1 cellular context compared by ENCODE assay signal in genomic region chr12:116492703-116493324, GRCh38.
A peak's percentile ranks its signal among the peaks of the same experiment; 100 is the strongest.
TF ChIP-seq lines count a peak whose summit lies in the region.

No MANE protein-coding gene starts in this region.

TF ChIP-seq in K562, 482 proteins besides CTCF, POLR2A, EP300 and RAD21 (continued from another document):
- TF ChIP-seq NKRF (IDR thresholded peaks at IDR 0.05; ENCODE audit: borderline replicate concordance): peak; percentile 76; the same call in 1 of the 2 replicates
- peak; percentile 81 for TF ChIP-seq PHF20 (IDR thresholded peaks at IDR 0.05; ENCODE audit: partially characterized antibody)
- peak; percentile 80 for TF ChIP-seq DIDO1 (tag; IDR thresholded peaks at IDR 0.05; ENCODE audit: low read depth)
- peak; percentile 78 for TF ChIP-seq MIER1 (IDR thresholded peaks at IDR 0.05; ENCODE audit: low read depth)
- TF ChIP-seq MAFK (IDR thresholded peaks at IDR 0.05; ENCODE audit: low read length): peak; percentile 100
- no peak for TF ChIP-seq ETS2 (tag; IDR thresholded peaks at IDR 0.05; ENCODE audit: borderline replicate concordance, poor library complexity, severe bottlenecking)
- peak; percentile 69 to 94 for TF ChIP-seq RCOR1 (IDR thresholded peaks at IDR 0.05; ENCODE audit: borderline replicate concordance in 1 of 2, low read depth in 2 of 2, low read length in 2 of 2)
- peak; percentile 97 for TF ChIP-seq CBX1 (IDR thresholded peaks at IDR 0.05; ENCODE audit: low read depth)
- TF ChIP-seq CREB3 (tag; conservative IDR thresholded peaks at IDR 0.05; ENCODE audit: low read depth): peak; percentile 93
- peak; percentile 71; the same call in 1 of the 2 replicates for TF ChIP-seq ZNF395 (CRISPR knock-in tag; IDR thresholded peaks at IDR 0.05)
- peak; percentile 82 for TF ChIP-seq LEF1 (IDR thresholded peaks at IDR 0.05)
- TF ChIP-seq DACH1 (IDR thresholded peaks at IDR 0.05; ENCODE audit: partially characterized antibody): peak; percentile 51
- TF ChIP-seq SREBF2 (CRISPR knock-in tag; IDR thresholded peaks at IDR 0.05): no peak
- no peak for TF ChIP-seq GABPB1 (CRISPR knock-in tag; IDR thresholded peaks at IDR 0.05)
- peak; percentile 100 for TF ChIP-seq MAFF (IDR thresholded peaks at IDR 0.05; ENCODE audit: low read length)
- TF ChIP-seq RNF2 (IDR thresholded peaks at IDR 0.05): 0 out of 2 replicates have a peak, but pooled peaks have one; percentile 19
- TF ChIP-seq TAF9B (IDR thresholded peaks at IDR 0.05; ENCODE audit: partially characterized antibody): peak; percentile 95
- 0 out of 2 replicates have a peak, but pooled peaks have one; percentile 54 for TF ChIP-seq ZNF263 (CRISPR knock-in tag; IDR thresholded peaks at IDR 0.05; ENCODE audit: borderline replicate concordance)
- no peak; the same call in 1 of the 2 replicates for TF ChIP-seq PYGO2 (tag; IDR thresholded peaks at IDR 0.05)
- TF ChIP-seq CAMTA2 (CRISPR knock-in tag; conservative IDR thresholded peaks at IDR 0.05): no peak
- no peak for TF ChIP-seq HMG20B (CRISPR knock-in tag; IDR thresholded peaks at IDR 0.05)
- peak; percentile 79; the same call in 1 of the 2 replicates for TF ChIP-seq HDGF (IDR thresholded peaks at IDR 0.05)
TF ChIP-seq in K562: peak in this region for 161.
